In the genomic region with DNA sequence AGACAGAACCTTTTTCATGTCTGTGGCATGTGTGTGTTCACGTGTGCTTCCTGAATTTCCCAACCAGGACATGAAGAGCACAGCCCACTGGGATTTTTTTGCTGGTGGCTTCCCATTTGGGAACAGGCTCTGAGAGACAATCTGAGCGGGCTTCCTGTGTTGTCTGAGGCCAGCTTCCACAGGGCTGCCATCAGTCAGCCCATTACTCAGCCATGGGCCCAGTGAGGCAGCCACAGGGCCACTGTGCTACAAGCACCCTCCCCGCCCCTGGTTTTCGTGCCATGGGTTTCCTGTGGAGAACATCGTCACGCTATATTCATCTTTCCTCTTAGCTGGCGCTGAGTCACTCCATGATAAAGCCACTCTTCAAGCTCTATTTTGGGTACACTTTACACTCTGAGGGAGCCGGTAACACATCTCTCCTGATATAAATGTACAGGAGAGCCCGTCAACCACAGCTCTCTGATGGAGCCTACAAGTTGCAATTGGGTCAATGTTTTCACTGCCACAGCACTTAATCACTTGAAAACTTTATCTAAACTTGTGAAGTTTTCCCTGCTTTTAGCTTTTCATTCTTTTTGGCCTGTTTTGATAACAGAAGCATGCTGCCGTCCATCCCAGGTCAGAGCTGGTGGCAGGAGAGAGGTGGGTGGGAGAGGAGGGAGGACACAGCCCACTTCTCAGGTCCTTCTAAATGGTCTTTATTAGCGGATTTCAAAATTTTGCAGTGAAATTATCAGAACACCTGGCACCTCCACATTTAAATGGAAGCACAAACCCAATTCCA, we compare ENCODE assay signal across 9 cellular contexts.
A peak's percentile ranks its signal among the peaks of the same experiment; 100 is the strongest.
DNase-seq lines count a peak whose midpoint lies in the region; ATAC-seq and TF ChIP-seq lines count a peak whose summit lies in the region.
"Had no signal": no experiment of that assay in that cellular context is flagged by ENCODE, and none has a peak within 500 bp of the region (broad histone marks: within the 10 kb centered on the region; RNA-seq: fewer than 3 reads in every experiment).

No MANE protein-coding gene starts in this region.

- peak overlapping the region; percentile 92 for H3K27ac ChIP-seq in hepatocyte
- no peak overlapping the region for H3K27ac ChIP-seq in colonic mucosa

- H3K9me2 ChIP-seq in hepatocyte (replicated peaks; ENCODE audit: insufficient read depth) = no peaks in the 10 kb centered on the region

- intact Hi-C loops in colonic mucosa (cut with DNase I) = no loop called here

- no peaks in the 10 kb centered on the region for H4K20me1 ChIP-seq in hepatocyte (ENCODE audit: insufficient read depth, poor library complexity, severe bottlenecking)

- H3K27me3 ChIP-seq in BJ (ENCODE audit: control insufficient read depth, insufficient read depth, low read length) (no peaks in the 10 kb centered on the region), adipocyte (replicated peaks; ENCODE audit: control insufficient read depth, insufficient read depth, low read length) (no peaks in the 10 kb centered on the region), hepatocyte (no peaks in the 10 kb centered on the region), colonic mucosa (no peaks in the 10 kb centered on the region)

- H3K4me3 ChIP-seq in BJ (ENCODE audit: low read depth, low read length) (no peak overlapping the region), adipocyte (ENCODE audit: low read length) (no peak overlapping the region), hepatocyte (no peak overlapping the region), colonic mucosa (no peak overlapping the region)

- peak; percentile 62 for ATAC-seq in HG02759 (IDR thresholded peaks at IDR 0.05; ENCODE audit: unreplicated experiment)

- H3K4me2 ChIP-seq in hepatocyte = peak overlapping the region; percentile 65

- H3K79me2 ChIP-seq in hepatocyte = peaks cover 59% of the 10 kb centered on the region

- CTCF ChIA-PET in BJ (lab: Yijun Ruan, JAX) = interaction anchor here (1.5 kb wide), 1 partner anchor 11 kb away, joined by 3 read pairs; no protein-coding TSS in a partner anchor

- H3K9ac ChIP-seq in adipocyte (ENCODE audit: low read length) (peak overlapping the region; percentile 16), colonic mucosa (ENCODE audit: low read depth in 2 of 2, low read length in 2 of 2) (no peak overlapping the region)

- TF ChIP-seq CTCF in BJ (IDR thresholded peaks at IDR 0.05; ENCODE audit: insufficient read depth, low read depth, low read length) (no peak), hepatocyte (IDR thresholded peaks at IDR 0.05; ENCODE audit: poor library complexity) (no peak), colonic mucosa (IDR thresholded peaks at IDR 0.05) (no peak)

- 72% methylated on average over 11 of the region's 11 CpGs for WGBS in hepatocyte (ENCODE audit: low lambda C conversion rate, missing lambda C conversion rate)

- DNase-seq in BJ (ENCODE audit: low read depth) (peak; percentile 77), SW480 (ENCODE audit: low spot score) (peak; percentile 37), adipocyte (ENCODE audit: low read depth) (peak; percentile 96), hepatocyte (ENCODE audit: low spot score) (peak; percentile 67), colonic mucosa (no peak), iPS-NIHi7 (ENCODE audit: extremely low spot score) (no peak)
- DNase-seq in stimulated activated CD4-positive, alpha-beta T cell treated with anti-CD3 and anti-CD28 coated beads, Interleukin-4, amount 100 ng/mL, for 24 hours = peak; percentile 83
- DNase-seq: naive B cell had no signal

- H3K4me1 ChIP-seq in adipocyte (ENCODE audit: control insufficient read depth, insufficient read depth, low read length) = peaks cover 45% of the 10 kb centered on the region
- peaks cover 36% of the 10 kb centered on the region for H3K4me1 ChIP-seq in hepatocyte (ENCODE audit: insufficient read depth)
- H3K4me1 ChIP-seq in colonic mucosa = peaks cover 3% of the 10 kb centered on the region

- H2AFZ ChIP-seq in hepatocyte = no peak overlapping the region

- POLR2A ChIA-PET in BJ (lab: Charles Lee) = no interaction called here

- H3K36me3 ChIP-seq in BJ (ENCODE audit: control insufficient read depth, insufficient read depth, low read length) = no peaks in the 10 kb centered on the region
- peaks cover 16% of the 10 kb centered on the region for H3K36me3 ChIP-seq in adipocyte (ENCODE audit: control insufficient read depth, insufficient read depth, low read length, severe bottlenecking)
- H3K36me3 ChIP-seq in hepatocyte (replicated peaks; ENCODE audit: insufficient read depth, low read depth) = no peaks in the 10 kb centered on the region
- no peaks in the 10 kb centered on the region for H3K36me3 ChIP-seq in colonic mucosa

- peaks cover 6% of the 10 kb centered on the region for H3K9me3 ChIP-seq in adipocyte (ENCODE audit: control insufficient read depth, low read length)
- no peaks in the 10 kb centered on the region for H3K9me3 ChIP-seq in hepatocyte (ENCODE audit: low read depth)
- no peaks in the 10 kb centered on the region for H3K9me3 ChIP-seq in colonic mucosa

Comparison
In these comparisons a context has a peak if more than half of its experiments do, and no peak if none do; other contexts are left out.
1. DNase-seq: peak in BJ (single experiment), SW480 (single experiment), adipocyte (single experiment), hepatocyte (single experiment) and stimulated activated CD4-positive, alpha-beta T cell treated with anti-CD3 and anti-CD28 coated beads, Interleukin-4, amount 100 ng/mL, for 24 hours (single experiment); none in colonic mucosa (single experiment) and iPS-NIHi7 (single experiment).